In the genomic region with DNA sequence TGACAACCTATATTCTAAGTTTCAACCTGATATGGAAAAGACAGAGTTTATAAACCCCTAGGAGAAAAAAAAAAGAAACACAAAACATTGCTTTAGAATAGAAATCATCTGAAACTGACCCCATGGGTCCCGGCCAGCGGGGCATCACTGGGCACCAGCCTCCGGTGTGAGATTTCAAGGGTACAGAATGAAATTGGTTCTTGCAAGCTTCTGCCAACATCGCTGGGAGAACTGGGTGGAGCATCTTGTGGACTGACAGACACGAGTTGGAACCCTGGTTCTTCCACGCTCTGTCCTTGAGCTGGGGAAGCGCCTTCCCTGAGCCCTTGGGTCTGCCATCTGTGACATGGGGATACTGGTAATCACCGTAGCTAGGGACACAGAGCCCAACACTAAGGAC, we compare ENCODE assay signal across 6 cellular contexts.
"Had no signal": no experiment of that assay in that cellular context is flagged by ENCODE, and none has a peak within 500 bp of the region (broad histone marks: within the 10 kb centered on the region; RNA-seq: fewer than 3 reads in every experiment).

No MANE protein-coding gene starts in this region.

- H3K9me3 Mint-ChIP-seq: H9 had no signal

- H3K9ac ChIP-seq: GM23248 had no signal

- H3K4me3 Mint-ChIP-seq: H9, IgD-negative memory B cell had no signal

- H3K4me1 Mint-ChIP-seq: IgD-negative memory B cell had no signal

- DNase-seq: GM23248, GOT3, H9, HCEC 1CT, KBM-7 had no signal

- H3K27ac ChIP-seq: GM23248 had no signal

- H2AFZ ChIP-seq: GM23248 had no signal

- H3K4me3 ChIP-seq: GM23248 had no signal

- H3K27ac Mint-ChIP-seq: IgD-negative memory B cell had no signal
